In genomic region chr3:155019576-155019975, GRCh38 we compare ENCODE assay signal across 17 cellular contexts.
DNase-seq lines count a peak whose midpoint lies in the region; ATAC-seq, FAIRE-seq and TF ChIP-seq lines count a peak whose summit lies in the region.
"Had no signal": no experiment of that assay in that cellular context is flagged by ENCODE, and none has a peak within 500 bp of the region (broad histone marks: within the 10 kb centered on the region; RNA-seq: fewer than 3 reads in every experiment).

No MANE protein-coding gene starts in this region.

- intact Hi-C loops in mucosa of descending colon (cut with DNase I, micrococcal nuclease) (no loop called here), kidney (cut with DNase I) (no loop called here)

- H3K9ac ChIP-seq in DND-41 (ENCODE audit: low read depth, low read length) (no peak overlapping the region), kidney (ENCODE audit: low read length in 2 of 2) (no peak overlapping the region)
- H3K9ac ChIP-seq: BLaER1 had no signal

- H3K4me2 ChIP-seq in DND-41 (ENCODE audit: insufficient read depth, low read length), result no peak overlapping the region
- H3K4me2 ChIP-seq: BLaER1 had no signal

- peak overlapping the region; percentile 66 for H2AFZ ChIP-seq in DND-41 (ENCODE audit: low read depth, low read length)

- ATAC-seq in DND-41 (ENCODE audit: insufficient read depth, low read depth), result no peak
- peak; percentile 93 for ATAC-seq in mucosa of descending colon
- ATAC-seq in HG02884 (IDR thresholded peaks at IDR 0.05; ENCODE audit: unreplicated experiment), result no peak
- ATAC-seq: activated naive CD4-positive, alpha-beta T cell treated with anti-CD3 and anti-CD28 coated beads, Interleukin-2, amount 50 U/mL, for 72 hours; HCT116; right cardiac atrium had no signal

- H3K4me1 ChIP-seq in DND-41 (ENCODE audit: insufficient read depth, low read length) (peaks cover 13% of the 10 kb centered on the region), mucosa of descending colon (ENCODE audit: low read depth) (peaks cover 21% of the 10 kb centered on the region), kidney (ENCODE audit: control insufficient read depth in 1 of 2, insufficient read depth in 1 of 2, low read depth in 1 of 2, low read length in 2 of 2) (no peaks in the 10 kb centered on the region)
- H3K4me1 ChIP-seq: BLaER1, vagina had no signal

- no peak overlapping the region for H3K4me3 ChIP-seq in DND-41 (ENCODE audit: low read depth in 1 of 2, low read length in 2 of 2)
- no peak overlapping the region for H3K4me3 ChIP-seq in epithelial cell of esophagus (ENCODE audit: low read length)
- H3K4me3 ChIP-seq in mucosa of descending colon, result no peak overlapping the region
- no peak overlapping the region for H3K4me3 ChIP-seq in kidney (ENCODE audit: low read length in 2 of 2)
- H3K4me3 ChIP-seq: BLaER1, vagina had no signal

- FAIRE-seq in kidney (lab: Jason Lieb, UNC), result no peak

- TF ChIP-seq CTCF in DND-41 (IDR thresholded peaks at IDR 0.05; ENCODE audit: borderline replicate concordance, extremely low read depth, low read length, poor library complexity, severe bottlenecking) (no peak), epithelial cell of esophagus (IDR thresholded peaks at IDR 0.05; ENCODE audit: insufficient read depth, low read depth, low read length, missing control alignments) (no peak), mucosa of descending colon (IDR thresholded peaks at IDR 0.05) (no peak), kidney (IDR thresholded peaks at IDR 0.05; ENCODE audit: borderline replicate concordance, extremely low read depth, insufficient read depth) (no peak)

- no peaks in the 10 kb centered on the region for H3K27me3 ChIP-seq in DND-41 (ENCODE audit: insufficient read depth, low read length, poor library complexity)
- H3K27me3 ChIP-seq: BLaER1, vagina had no signal

- peak overlapping the region; percentile 24; the same call in 1 of the 2 replicates for H3K27ac ChIP-seq in DND-41 (ENCODE audit: low read length)
- H3K27ac ChIP-seq in kidney (ENCODE audit: low read depth in 2 of 2, low read length in 2 of 2), result peak overlapping the region in 1 of 2 donors; percentile 5
- H3K27ac ChIP-seq: BLaER1, vagina had no signal

- H4K20me1 ChIP-seq in DND-41 (ENCODE audit: insufficient read depth, low read length), result no peaks in the 10 kb centered on the region
- H4K20me1 ChIP-seq: BLaER1 had no signal

- no peaks in the 10 kb centered on the region for H3K79me2 ChIP-seq in DND-41 (ENCODE audit: insufficient read depth, low read length)

- H3K9me3 ChIP-seq in DND-41 (ENCODE audit: insufficient read depth, low read length, severe bottlenecking) (no peaks in the 10 kb centered on the region), mucosa of descending colon (no peaks in the 10 kb centered on the region), kidney (ENCODE audit: control insufficient read depth in 1 of 2, low read length in 2 of 2) (no peaks in the 10 kb centered on the region)
- H3K9me3 ChIP-seq: BLaER1, vagina had no signal

- DNase-seq in DND-41 (no peak), LoVo (ENCODE audit: low spot score) (peak; percentile 73), epithelial cell of esophagus (ENCODE audit: low read depth) (peak; percentile 24), mucosa of descending colon (peak in 1 of 3 donors; percentile 67), NCI-H2227 treated with DMSO at 0.1 percent for 48 hours (lab: John Stamatoyannopoulos, UW) (no peak), kidney (no peak), occipital lobe (lab: John Stamatoyannopoulos, UW) (no peak)
- DNase-seq: cerebellar nuclear complex; DMS79 treated with DMSO at 0.1 percent for 48 hours; NCI-H446 treated with DMSO at 0.1 percent for 48 hours; right cardiac atrium; stimulated activated CD4-positive, alpha-beta T cell treated with anti-CD3 and anti-CD28 coated beads, Interleukin-4, amount 100 ng/mL, for 1 hour had no signal

- no peaks in the 10 kb centered on the region for H3K36me3 ChIP-seq in DND-41 (ENCODE audit: insufficient read depth, low read length)
- H3K36me3 ChIP-seq in mucosa of descending colon (ENCODE audit: low read depth), result no peaks in the 10 kb centered on the region
- H3K36me3 ChIP-seq in kidney (ENCODE audit: control insufficient read depth in 1 of 2, insufficient read depth in 2 of 2, low read length in 2 of 2), result no peaks in the 10 kb centered on the region
- H3K36me3 ChIP-seq: BLaER1, vagina had no signal

Comparison
In these comparisons a context has a peak if more than half of its experiments do, and no peak if none do; other contexts are left out.
1. DNase-seq: peak in LoVo (single experiment) and epithelial cell of esophagus (single experiment); none in DND-41 (single experiment), NCI-H2227 treated with DMSO at 0.1 percent for 48 hours (single experiment), kidney (single experiment) and occipital lobe (single experiment).